18 cellular contexts compared by ENCODE assay signal in the genomic region with DNA sequence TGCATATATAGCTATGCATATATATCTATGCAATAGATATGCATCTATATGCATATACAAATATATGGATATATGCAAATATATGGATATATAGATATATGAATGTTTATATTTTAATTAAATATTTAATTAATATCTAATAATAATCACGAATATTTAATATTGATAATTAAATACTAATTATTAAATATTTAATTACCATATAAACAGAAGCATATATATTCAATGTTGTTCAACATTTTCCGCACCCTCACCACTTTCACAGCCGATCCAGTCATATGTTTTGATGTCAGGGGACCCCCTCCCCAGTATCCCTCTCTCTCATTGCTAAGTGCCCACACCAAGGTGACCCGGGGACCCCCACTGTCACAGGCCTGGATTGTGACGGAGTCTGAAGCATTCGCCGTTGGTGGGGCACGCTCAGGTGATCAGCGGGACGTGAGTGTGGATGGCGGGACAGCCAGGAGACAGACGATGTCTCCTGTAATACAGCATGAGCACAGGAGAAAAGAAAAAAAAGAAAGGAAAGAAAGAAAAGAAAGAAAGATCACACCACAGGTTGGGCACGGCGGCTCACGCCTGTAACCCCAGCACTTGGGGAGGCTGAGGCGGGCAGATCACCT.
"Had no signal": no experiment of that assay in that cellular context is flagged by ENCODE, and none has a peak within 500 bp of the region (broad histone marks: within the 10 kb centered on the region; RNA-seq: fewer than 3 reads in every experiment).

No MANE protein-coding gene starts in this region.

- ATAC-seq: activated T-cell treated with anti-CD3 and anti-CD28 coated beads, Interleukin-2, amount 50 U/mL, for 4 hours; gastroesophageal sphincter; natural killer cell treated with Interleukin-12 subunit alpha and Interleukin-12 subunit beta and Interleukin-15 and Interleukin-18, amount 100 ng/mL, for 72 hours had no signal

- H3K27ac Mint-ChIP-seq: memory B cell; natural killer cell treated with Interleukin-12 subunit alpha and Interleukin-12 subunit beta and Interleukin-15 and Interleukin-18, amount 100 ng/mL, for 72 hours; stimulated activated naive CD8-positive, alpha-beta T cell treated with anti-CD3 and anti-CD28 coated beads, Interleukin-15, Interleukin-2, amounts not matched to agents 100 ng/mL and 50 ng/mL, for 24 hours had no signal

- H3K27me3 ChIP-seq: adrenal gland, gastroesophageal sphincter, sigmoid colon had no signal

- DNase-seq: activated CD4-positive, CD25-positive, alpha-beta regulatory T cell treated with anti-CD3 and anti-CD28 coated beads, Interleukin-2, amount 50 U/mL, for 72 hours; activated gamma-delta T cell treated with Interleukin-2 at 50 U/mL for 16 hours; activated T-cell treated with anti-CD3 and anti-CD28 coated beads, Interleukin-2, amount 50 U/mL, for 4 hours; adrenal gland; effector memory CD4-positive, alpha-beta T cell; left ventricle myocardium inferior; occipital lobe; sigmoid colon; stimulated activated CD4-positive, alpha-beta T cell treated with anti-CD3 and anti-CD28 coated beads, Interleukin-12 subunit alpha, Interleukin-12 subunit beta, amount 100 ng/mL, for 4 hours; stimulated activated CD4-positive, alpha-beta T cell treated with anti-CD3 and anti-CD28 coated beads, Interleukin-4, amount 100 ng/mL, for 1 hour; stimulated activated CD8-positive, alpha-beta memory T cell treated with anti-CD3 and anti-CD28 coated beads, Interleukin-4, amount 100 ng/mL, for 48 hours had no signal

- H3K4me1 ChIP-seq: adrenal gland, gastroesophageal sphincter, left ventricle myocardium inferior, prostate gland, sigmoid colon had no signal

- H3K9me3 Mint-ChIP-seq: activated T-cell treated with anti-CD3 and anti-CD28 coated beads, Interleukin-2, amount 50 U/mL, for 4 hours; memory B cell; natural killer cell treated with Interleukin-12 subunit alpha and Interleukin-12 subunit beta and Interleukin-15 and Interleukin-18, amount 100 ng/mL, for 72 hours; stimulated activated naive CD8-positive, alpha-beta T cell treated with anti-CD3 and anti-CD28 coated beads, Interleukin-15, Interleukin-2, amounts not matched to agents 100 ng/mL and 50 ng/mL, for 24 hours had no signal

- H3K4me3 ChIP-seq: adrenal gland, coronary artery, gastroesophageal sphincter, left ventricle myocardium inferior, prostate gland, sigmoid colon, thoracic aorta had no signal

- H3K4me3 Mint-ChIP-seq: activated T-cell treated with anti-CD3 and anti-CD28 coated beads, Interleukin-2, amount 50 U/mL, for 4 hours; memory B cell; natural killer cell treated with Interleukin-12 subunit alpha and Interleukin-12 subunit beta and Interleukin-15 and Interleukin-18, amount 100 ng/mL, for 72 hours; stimulated activated naive CD8-positive, alpha-beta T cell treated with anti-CD3 and anti-CD28 coated beads, Interleukin-15, Interleukin-2, amounts not matched to agents 100 ng/mL and 50 ng/mL, for 24 hours had no signal

- H3K4me1 Mint-ChIP-seq: memory B cell had no signal

- H3K9me3 ChIP-seq: adrenal gland, gastroesophageal sphincter, prostate gland, sigmoid colon, thoracic aorta had no signal

- H3K27ac ChIP-seq: adrenal gland, coronary artery, gastroesophageal sphincter, left ventricle myocardium inferior, prostate gland, sigmoid colon, thoracic aorta had no signal

- H3K36me3 Mint-ChIP-seq: memory B cell; natural killer cell treated with Interleukin-12 subunit alpha and Interleukin-12 subunit beta and Interleukin-15 and Interleukin-18, amount 100 ng/mL, for 72 hours had no signal

- H3K36me3 ChIP-seq: adrenal gland, gastroesophageal sphincter, left ventricle myocardium inferior, prostate gland, sigmoid colon, thoracic aorta had no signal

- H3K27me3 Mint-ChIP-seq: natural killer cell treated with Interleukin-12 subunit alpha and Interleukin-12 subunit beta and Interleukin-15 and Interleukin-18, amount 100 ng/mL, for 72 hours; stimulated activated naive CD8-positive, alpha-beta T cell treated with anti-CD3 and anti-CD28 coated beads, Interleukin-15, Interleukin-2, amounts not matched to agents 100 ng/mL and 50 ng/mL, for 24 hours had no signal
